13 cellular contexts compared by ENCODE assay signal in the genomic region with DNA sequence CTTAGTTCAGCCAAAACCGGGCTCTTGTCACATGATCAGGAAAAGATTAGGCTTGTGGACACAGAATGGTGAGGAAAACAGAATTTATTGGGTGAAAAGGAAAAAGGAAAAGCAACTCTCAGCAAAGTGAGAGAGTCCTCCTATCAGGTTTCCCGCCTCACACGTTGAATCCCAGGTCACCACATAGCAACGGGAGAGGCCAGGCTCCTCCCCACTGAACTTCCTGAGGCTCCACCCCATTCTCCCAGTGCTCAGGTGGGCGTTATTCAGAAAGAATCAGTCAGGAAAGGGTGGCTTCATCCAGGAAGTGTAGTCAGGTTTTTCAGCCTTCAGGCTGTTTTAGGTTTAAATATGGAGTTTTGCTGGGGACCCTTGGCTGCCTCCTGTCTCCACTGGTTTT.
DNase-seq lines count a peak whose midpoint lies in the region; ATAC-seq, FAIRE-seq and TF ChIP-seq lines count a peak whose summit lies in the region.
"Had no signal": no experiment of that assay in that cellular context is flagged by ENCODE, and none has a peak within 500 bp of the region (broad histone marks: within the 10 kb centered on the region; RNA-seq: fewer than 3 reads in every experiment).

No MANE protein-coding gene starts in this region.

- no peak for FAIRE-seq in frontal cortex (lab: Jason Lieb, UNC)
- FAIRE-seq: GM12891 had no signal

- WGBS in H9 (ENCODE audit: extremely low coverage, insufficient read length, low lambda C conversion rate) = no CpG with 5 or more reads among the region's 5 CpGs
- WGBS in iPS DF 6.9 (ENCODE audit: insufficient coverage, insufficient read length) = no CpG with 5 or more reads among the region's 5 CpGs

- H3K9ac ChIP-seq in H9 (ENCODE audit: extremely low read depth, insufficient read length, low read length) (no peak overlapping the region), PC-3 (ENCODE audit: low read length) (no peak overlapping the region), subcutaneous abdominal adipose tissue (ENCODE audit: low read length in 5 of 5) (no peak overlapping the region)

- H3T11ph ChIP-seq in H9 (ENCODE audit: low read length) = no peak overlapping the region

- peaks cover 6 to 12% of the 10 kb centered on the region in 2 experiments; a peak in 2 of 4 replicates for H3K4me1 Mint-ChIP-seq in H9
- H3K4me1 Mint-ChIP-seq in activated naive CD4-positive, alpha-beta T cell treated with anti-CD3 and anti-CD28 coated beads for 36 hours (ENCODE audit: low read depth) = no peaks in the 10 kb centered on the region
- H3K4me1 Mint-ChIP-seq: CD14-positive monocyte had no signal

- H3K27me3 ChIP-seq in H9 (ENCODE audit: insufficient read depth, low read length) (no peaks in the 10 kb centered on the region), PC-3 (ENCODE audit: low read length) (no peaks in the 10 kb centered on the region), iPS DF 6.9 (ENCODE audit: control insufficient read depth, insufficient read depth, low read length) (no peaks in the 10 kb centered on the region), subcutaneous abdominal adipose tissue (ENCODE audit: control insufficient read depth in 5 of 5, insufficient read depth in 4 of 5, low read length in 5 of 5) (no peaks in the 10 kb centered on the region)
- H3K27me3 ChIP-seq: vagina had no signal

- H3K9me3 ChIP-seq in H9 (ENCODE audit: control insufficient read depth, low read depth, low read length) (no peaks in the 10 kb centered on the region), PC-3 (ENCODE audit: low read length) (no peaks in the 10 kb centered on the region), iPS DF 6.9 (ENCODE audit: control insufficient read depth, insufficient read depth, low read length) (no peaks in the 10 kb centered on the region), subcutaneous abdominal adipose tissue (ENCODE audit: control insufficient read depth in 5 of 5, low read length in 5 of 5) (no peaks in the 10 kb centered on the region)
- H3K9me3 ChIP-seq: vagina had no signal

- H3K23me2 ChIP-seq in H9 (ENCODE audit: insufficient read length, low read depth, low read length, poor library complexity, severe bottlenecking) = no peaks in the 10 kb centered on the region

- no peaks in the 10 kb centered on the region for H3F3A ChIP-seq in PC-3 (ENCODE audit: low read length, unreplicated experiment)

- H3K18ac ChIP-seq in H9 (ENCODE audit: insufficient read length, low read depth, low read length) = no peak overlapping the region

- H4K91ac ChIP-seq in H9 (ENCODE audit: insufficient read length, low read depth, low read length) = no peak overlapping the region

- H3K27me3 Mint-ChIP-seq in H9 (ENCODE audit: low read depth) = peaks cover 29% of the 10 kb centered on the region
- no peaks in the 10 kb centered on the region for H3K27me3 Mint-ChIP-seq in activated naive CD4-positive, alpha-beta T cell treated with anti-CD3 and anti-CD28 coated beads for 36 hours (ENCODE audit: low read depth)

- H3K36me3 Mint-ChIP-seq in H9 (ENCODE audit: insufficient read depth in 1 of 3, low read depth in 3 of 3) = no peaks in the 10 kb centered on the region
- no peaks in the 10 kb centered on the region for H3K36me3 Mint-ChIP-seq in activated naive CD4-positive, alpha-beta T cell treated with anti-CD3 and anti-CD28 coated beads for 36 hours (ENCODE audit: low read depth)
- H3K36me3 Mint-ChIP-seq: CD14-positive monocyte had no signal

- H3K9me3 Mint-ChIP-seq in H9 = no peaks in the 10 kb centered on the region
- H3K9me3 Mint-ChIP-seq in activated naive CD4-positive, alpha-beta T cell treated with anti-CD3 and anti-CD28 coated beads for 36 hours = no peaks in the 10 kb centered on the region
- H3K9me3 Mint-ChIP-seq: CD14-positive monocyte had no signal

- BruUV-seq in PC-3 (replicated peaks; lab: Mats Ljungman, UMichigan) = no TSS peak

- CTCF ChIA-PET in PC-3 (lab: Charles Lee) = no interaction called here
- CTCF ChIA-PET in activated naive CD4-positive, alpha-beta T cell treated with anti-CD3 and anti-CD28 coated beads for 36 hours (lab: Charles Lee) = no interaction called here

- no peak overlapping the region for H3K14ac ChIP-seq in H9 (ENCODE audit: insufficient read depth, low read length)

- no peak overlapping the region for H3K4ac ChIP-seq in H9 (ENCODE audit: low read depth, low read length)

- DNase-seq in H9 (peak; percentile 77), PC-3 (no peak), iPS DF 6.9 (ENCODE audit: low read depth, low spot score) (peak; percentile 20), NCI-H526 (lab: John Stamatoyannopoulos, UW) (no peak), frontal cortex (ENCODE audit: low spot score in 2 of 2) (no peak)
- no peak for DNase-seq in activated naive CD4-positive, alpha-beta T cell treated with anti-CD3 and anti-CD28 coated beads for 36 hours
- DNase-seq: activated CD8-positive, alpha-beta T cell treated with anti-CD3 and anti-CD28 coated beads, Interleukin-2, amount 10 ng/mL, durations not matched to agents 7 days and 5 days; cortex of kidney; stimulated activated CD4-positive, alpha-beta T cell treated with anti-CD3 and anti-CD28 coated beads, Interleukin-4, amount 100 ng/mL, for 1 hour had no signal

- H2BK5ac ChIP-seq in H9 (ENCODE audit: insufficient read length, low read length) = no peak overlapping the region

- no peak overlapping the region for H3K27ac Mint-ChIP-seq in H9
- H3K27ac Mint-ChIP-seq in activated naive CD4-positive, alpha-beta T cell treated with anti-CD3 and anti-CD28 coated beads for 36 hours = no peak overlapping the region
- H3K27ac Mint-ChIP-seq: activated CD8-positive, alpha-beta T cell treated with anti-CD3 and anti-CD28 coated beads, Interleukin-2, amount 10 ng/mL, durations not matched to agents 7 days and 5 days; CD14-positive monocyte had no signal

- no peak for ATAC-seq in PC-3
- ATAC-seq: activated CD8-positive, alpha-beta T cell treated with anti-CD3 and anti-CD28 coated beads, Interleukin-2, amount 10 ng/mL, durations not matched to agents 7 days and 5 days had no signal

- H4K5ac ChIP-seq in H9 (ENCODE audit: insufficient read length, low read depth, low read length) = no peak overlapping the region

- H4K20me1 ChIP-seq in H9 (ENCODE audit: control insufficient read depth, insufficient read depth, insufficient read length) (no peaks in the 10 kb centered on the region), PC-3 (ENCODE audit: low read length) (no peaks in the 10 kb centered on the region)

- H2AFZ ChIP-seq in H9 (ENCODE audit: low read length) (no peak overlapping the region), PC-3 (ENCODE audit: low read length) (no peak overlapping the region)

- POLR2A ChIA-PET in PC-3 (lab: Charles Lee; ENCODE audit: unreplicated experiment) = no interaction called here

- no peak overlapping the region for H3K56ac ChIP-seq in H9 (ENCODE audit: insufficient read length, low read depth, low read length)

- no peak overlapping the region for H2AK5ac ChIP-seq in H9 (ENCODE audit: insufficient read length, low read length)

- H3K36me3 ChIP-seq in PC-3 (ENCODE audit: low read depth, low read length) (no peaks in the 10 kb centered on the region), iPS DF 6.9 (ENCODE audit: control insufficient read depth, insufficient read depth, low read length) (no peaks in the 10 kb centered on the region), subcutaneous abdominal adipose tissue (ENCODE audit: control insufficient read depth in 5 of 5, insufficient read depth in 5 of 5, low read length in 5 of 5) (no peaks in the 10 kb centered on the region)
- H3K36me3 ChIP-seq: vagina had no signal

- no peaks in the 10 kb centered on the region for H3K9me2 ChIP-seq in PC-3 (replicated peaks; ENCODE audit: low read length)

- H3K4me3 ChIP-seq in PC-3 (ENCODE audit: low read length) (no peak overlapping the region), iPS DF 6.9 (ENCODE audit: low read length) (no peak overlapping the region), subcutaneous abdominal adipose tissue (ENCODE audit: low read depth in 1 of 5, low read length in 5 of 5) (no peak overlapping the region)
- H3K4me3 ChIP-seq: vagina had no signal

- no peak overlapping the region for H2BK12ac ChIP-seq in H9 (ENCODE audit: insufficient read length, low read depth, low read length)

- H3K4me1 ChIP-seq in H9 (ENCODE audit: insufficient read depth, low read length) = no peaks in the 10 kb centered on the region
- H3K4me1 ChIP-seq in PC-3 (ENCODE audit: insufficient read depth, low read length) = peaks cover 18% of the 10 kb centered on the region
- 0 out of 2 replicates have a peak, but pooled peaks cover 1% of the 10 kb centered on the region for H3K4me1 ChIP-seq in iPS DF 6.9 (ENCODE audit: control insufficient read depth, insufficient read depth, low read length)
- H3K4me1 ChIP-seq in subcutaneous abdominal adipose tissue (ENCODE audit: control insufficient read depth in 5 of 5, insufficient read depth in 5 of 5, low read length in 5 of 5) = peaks cover 2 to 39% (median 29%) of the 10 kb centered on the region in 5 donors

- H3K4me2 ChIP-seq in H9 (ENCODE audit: insufficient read depth, insufficient read length, low read length) (no peak overlapping the region), PC-3 (ENCODE audit: low read length) (peak overlapping the region; percentile 59)

- no peak overlapping the region for H3K4me3 Mint-ChIP-seq in H9
- H3K4me3 Mint-ChIP-seq in activated naive CD4-positive, alpha-beta T cell treated with anti-CD3 and anti-CD28 coated beads for 36 hours = no peak overlapping the region
- H3K4me3 Mint-ChIP-seq: activated CD8-positive, alpha-beta T cell treated with anti-CD3 and anti-CD28 coated beads, Interleukin-2, amount 10 ng/mL, durations not matched to agents 7 days and 5 days; CD14-positive monocyte had no signal

- no peak overlapping the region for H3K23ac ChIP-seq in H9 (ENCODE audit: insufficient read length, low read depth, low read length)

- H3K79me2 ChIP-seq in H9 (ENCODE audit: insufficient read depth, low read length) (no peaks in the 10 kb centered on the region), PC-3 (ENCODE audit: low read length) (no peaks in the 10 kb centered on the region)

- intact Hi-C loops in PC-3 (cut with micrococcal nuclease) = no loop called here
- intact Hi-C loops in activated naive CD4-positive, alpha-beta T cell treated with anti-CD3 and anti-CD28 coated beads for 36 hours (cut with micrococcal nuclease) = no loop called here

- H4K8ac ChIP-seq in H9 (replicated peaks; ENCODE audit: insufficient read length, low read depth, low read length) = no peak overlapping the region

- TF ChIP-seq CTCF in H9 (conservative IDR thresholded peaks at IDR 0.05) = no peak
- TF ChIP-seq CTCF in PC-3 (conservative IDR thresholded peaks at IDR 0.05; ENCODE audit: low read depth, low read length) = no peak

- no peak overlapping the region for H3K27ac ChIP-seq in H9 (ENCODE audit: insufficient read length, low read depth, low read length)
- H3K27ac ChIP-seq in PC-3 (ENCODE audit: low read length) = peak overlapping the region; percentile 19
- H3K27ac ChIP-seq in iPS DF 6.9 (ENCODE audit: low read length) = no peak overlapping the region
- H3K27ac ChIP-seq in subcutaneous abdominal adipose tissue (ENCODE audit: low read depth, low read length) = peak overlapping the region; percentile 68
- H3K27ac ChIP-seq: vagina had no signal

- H3K79me1 ChIP-seq in H9 (ENCODE audit: insufficient read depth, low read depth, low read length, poor library complexity, severe bottlenecking) = no peaks in the 10 kb centered on the region

- no peak overlapping the region for H2BK20ac ChIP-seq in H9 (ENCODE audit: low read depth, low read length, poor library complexity, severe bottlenecking)

- no peak overlapping the region for H2BK15ac ChIP-seq in H9 (ENCODE audit: low read depth, low read length)

- no peak overlapping the region for H2BK120ac ChIP-seq in H9 (ENCODE audit: low read depth, low read length, poor library complexity, severe bottlenecking)

Comparison
In these comparisons a context has a peak if more than half of its experiments do, and no peak if none do; other contexts are left out.
1. DNase-seq: peak in H9 (single experiment) and iPS DF 6.9 (single experiment); none in PC-3 (single experiment), NCI-H526 (0 of 2), activated naive CD4-positive, alpha-beta T cell treated with anti-CD3 and anti-CD28 coated beads for 36 hours (single experiment) and frontal cortex (0 of 2).
2. H3K27ac ChIP-seq: peak in PC-3 (single experiment) and subcutaneous abdominal adipose tissue (single experiment); none in H9 (single experiment) and iPS DF 6.9 (single experiment).